16 cellular contexts compared by ENCODE assay signal in genomic region chr17:33115351-33115750, GRCh38.
DNase-seq lines count a peak whose midpoint lies in the region; TF ChIP-seq lines count a peak whose summit lies in the region.
"Had no signal": no experiment of that assay in that cellular context is flagged by ENCODE, and none has a peak within 500 bp of the region (broad histone marks: within the 10 kb centered on the region; RNA-seq: fewer than 3 reads in every experiment).

No MANE protein-coding gene starts in this region.

- intact Hi-C loops in uterus (cut with DNase I; ENCODE audit: low total_unique reads) = no loop called here

- DNase-seq in DMS79 treated with DMSO at 0.1 percent for 48 hours (lab: John Stamatoyannopoulos, UW) (peak; percentile 15), DMS79 (lab: John Stamatoyannopoulos, UW) (no peak), epithelial cell of esophagus (ENCODE audit: low read depth) (peak; percentile 41), neural progenitor cell (ENCODE audit: low spot score) (no peak), uterus (peak in 1 of 2 donors; percentile 28), Kasumi-1 (lab: John Stamatoyannopoulos, UW) (no peak), NCI-H774 (lab: John Stamatoyannopoulos, UW) (no peak)
- DNase-seq in stimulated activated CD4-positive, alpha-beta T cell treated with anti-CD3 and anti-CD28 coated beads, Interleukin-12 subunit alpha, Interleukin-12 subunit beta, amount 100 ng/mL, for 4 hours = no peak
- DNase-seq: CD4-positive, alpha-beta memory T cell; DMS153; DND-41; EL; H9 had no signal

- H3K9me3 Mint-ChIP-seq in neural progenitor cell = no peaks in the 10 kb centered on the region

- H3K36me3 Mint-ChIP-seq in neural progenitor cell = no peaks in the 10 kb centered on the region
- H3K36me3 Mint-ChIP-seq: CD14-positive monocyte; CD4-positive, alpha-beta memory T cell had no signal

- H3F3A ChIP-seq in neural progenitor cell (ENCODE audit: low read depth) = peaks cover 4% of the 10 kb centered on the region

- H3K9me3 ChIP-seq in neural progenitor cell (ENCODE audit: low read depth) = no peaks in the 10 kb centered on the region
- H3K9me3 ChIP-seq in uterus = no peaks in the 10 kb centered on the region
- H3K9me3 ChIP-seq: BLaER1 had no signal

- H3K27ac Mint-ChIP-seq in neural progenitor cell = peak overlapping the region; percentile 33
- H3K27ac Mint-ChIP-seq: CD14-positive monocyte, H9 had no signal

- H4K20me1 ChIP-seq in neural progenitor cell (ENCODE audit: low read depth) = no peaks in the 10 kb centered on the region
- H4K20me1 ChIP-seq: BLaER1 had no signal

- no peak overlapping the region for H2AFZ ChIP-seq in neural progenitor cell (replicated peaks)

- no peak for TF ChIP-seq POLR2A in uterus (IDR thresholded peaks at IDR 0.05)

- H3K4me3 ChIP-seq in epithelial cell of esophagus (ENCODE audit: low read length) (no peak overlapping the region), neural progenitor cell (no peak overlapping the region), uterus (no peak overlapping the region)
- H3K4me3 ChIP-seq: BLaER1 had no signal

- H3K36me3 ChIP-seq in neural progenitor cell (no peaks in the 10 kb centered on the region), uterus (no peaks in the 10 kb centered on the region)
- H3K36me3 ChIP-seq: BLaER1 had no signal

- H3K27me3 ChIP-seq in neural progenitor cell (no peaks in the 10 kb centered on the region), uterus (no peaks in the 10 kb centered on the region)
- H3K27me3 ChIP-seq: BLaER1 had no signal

- H3K4me3 Mint-ChIP-seq in neural progenitor cell = no peak overlapping the region
- H3K4me3 Mint-ChIP-seq: CD14-positive monocyte; CD4-positive, alpha-beta memory T cell; H9 had no signal

- TF ChIP-seq CTCF in epithelial cell of esophagus (IDR thresholded peaks at IDR 0.05; ENCODE audit: insufficient read depth, low read depth, low read length, missing control alignments) (no peak), neural progenitor cell (IDR thresholded peaks at IDR 0.05) (no peak), uterus (IDR thresholded peaks at IDR 0.05) (no peak)

- H3K79me2 ChIP-seq in neural progenitor cell (ENCODE audit: low read depth) = no peaks in the 10 kb centered on the region

- no peak overlapping the region for H3K9ac ChIP-seq in neural progenitor cell
- H3K9ac ChIP-seq: BLaER1 had no signal

- H3K27me3 Mint-ChIP-seq in neural progenitor cell (ENCODE audit: insufficient read depth, low read depth) = peaks cover 24% of the 10 kb centered on the region

- peak overlapping the region; percentile 4 for H3K4me2 ChIP-seq in neural progenitor cell
- H3K4me2 ChIP-seq: BLaER1 had no signal

- H3K4me1 Mint-ChIP-seq in neural progenitor cell = peaks cover 24% of the 10 kb centered on the region
- H3K4me1 Mint-ChIP-seq: CD14-positive monocyte; CD4-positive, alpha-beta memory T cell had no signal

- H3K27ac ChIP-seq in neural progenitor cell (no peak overlapping the region), uterus (peak overlapping the region; percentile 26 to 30)
- H3K27ac ChIP-seq: 22Rv1, BLaER1 had no signal

- peaks cover 21% of the 10 kb centered on the region for H3K4me1 ChIP-seq in neural progenitor cell
- H3K4me1 ChIP-seq in uterus = no peaks in the 10 kb centered on the region

Comparison
In these comparisons a context has a peak if more than half of its experiments do, and no peak if none do; other contexts are left out.
1. DNase-seq: peak in DMS79 treated with DMSO at 0.1 percent for 48 hours (single experiment) and epithelial cell of esophagus (single experiment); none in DMS79 (single experiment), neural progenitor cell (single experiment), Kasumi-1 (0 of 2), NCI-H774 (single experiment) and stimulated activated CD4-positive, alpha-beta T cell treated with anti-CD3 and anti-CD28 coated beads, Interleukin-12 subunit alpha, Interleukin-12 subunit beta, amount 100 ng/mL, for 4 hours (single experiment).